In genomic region chr6:149683256-149683860, GRCh38 we compare ENCODE assay signal across 20 cellular contexts. TPM values are rescaled to one million over a fixed set of nuclear protein-coding genes. Genes with fewer than 3 reads are reported as not detected.
A peak's percentile ranks its signal among the peaks of the same experiment; 100 is the strongest.
DNase-seq lines count a peak whose midpoint lies in the region; FAIRE-seq and TF ChIP-seq lines count a peak whose summit lies in the region.
"Had no signal": no experiment of that assay in that cellular context is flagged by ENCODE, and none has a peak within 500 bp of the region (broad histone marks: within the 10 kb centered on the region; RNA-seq: fewer than 3 reads in every experiment).

No MANE protein-coding gene starts in this region.

- FAIRE-seq in D721Med (lab: Jason Lieb, UNC): peak; percentile 96
- FAIRE-seq in H1 (lab: Jason Lieb, UNC): no peak
- FAIRE-seq: astrocyte had no signal

- TF ChIP-seq CTCF in D721Med (IDR thresholded peaks at IDR 0.05; ENCODE audit: insufficient read depth, missing control alignments): peak; percentile 22
- no peak for TF ChIP-seq CTCF in H1 (IDR thresholded peaks at IDR 0.05; ENCODE audit: control extremely low read depth in 1 of 3, insufficient read depth in 1 of 3, low read depth in 1 of 3, low read length in 3 of 3)

- TF ChIP-seq POLR2A in H1 (IDR thresholded peaks at IDR 0.05; ENCODE audit: control extremely low read depth in 1 of 2, low read depth in 2 of 2, low read length in 2 of 2): no peak

- no peaks in the 10 kb centered on the region for H3K9me3 ChIP-seq in H1 (ENCODE audit: insufficient read depth in 2 of 2, low read depth in 1 of 2, low read length in 1 of 2)
- H3K9me3 ChIP-seq in muscle layer of duodenum (ENCODE audit: control insufficient read depth in 1 of 2, low read length in 2 of 2): no peaks in the 10 kb centered on the region
- H3K9me3 ChIP-seq: BE2C, thoracic aorta had no signal

- H3K56ac ChIP-seq in H1 (replicated peaks; ENCODE audit: insufficient read length, low read depth, low read length): peak overlapping the region; percentile 12

- H2BK120ac ChIP-seq in H1 (replicated peaks; ENCODE audit: low read depth, low read length): no peak overlapping the region

- H3K14ac ChIP-seq in H1 (ENCODE audit: insufficient read length): no peak overlapping the region

- TF ChIP-seq EP300 in H1 (IDR thresholded peaks at IDR 0.05; ENCODE audit: borderline replicate concordance in 1 of 2, low read depth in 2 of 2, low read length in 2 of 2): no peak

- no peaks in the 10 kb centered on the region for H3K79me1 ChIP-seq in H1 (ENCODE audit: low read depth, low read length)

- H3K4me1 ChIP-seq in H1 (replicated peaks in 1 of 4; ENCODE audit: control insufficient read depth in 3 of 4, insufficient read depth in 4 of 4, low read length in 3 of 4) (no peaks in the 10 kb centered on the region; a peak in 1 of 7 replicates), muscle layer of duodenum (ENCODE audit: control insufficient read depth in 1 of 2, insufficient read depth in 2 of 2, low read length in 2 of 2) (peaks cover 0 to 5% of the 10 kb centered on the region in 2 donors)
- H3K4me1 ChIP-seq: BE2C had no signal

- H3K4ac ChIP-seq in H1 (replicated peaks; ENCODE audit: insufficient read length, low read depth, low read length): no peak overlapping the region

- H3K27ac ChIP-seq in H1 (ENCODE audit: low read depth, low read length) (no peak overlapping the region), muscle layer of duodenum (ENCODE audit: low read length) (peak overlapping the region; percentile 84)
- H3K27ac ChIP-seq: epithelial cell of prostate had no signal

- no peak overlapping the region for H3K23ac ChIP-seq in H1 (ENCODE audit: insufficient read length)

- 96% methylated on average over 4 of the region's 4 CpGs; no CpG with 5 or more reads in 1 of the 2 experiments for WGBS in H1 (ENCODE audit: extremely low coverage in 1 of 2, insufficient coverage in 1 of 2, insufficient read length in 1 of 2, insufficient replicate concordance in 2 of 2, low coverage in 1 of 2, low lambda C conversion rate in 2 of 2, missing lambda C conversion rate in 1 of 2), 2 experiments

- no peak overlapping the region for H3K4me3 ChIP-seq in H1 (ENCODE audit: extremely low read depth in 1 of 4, insufficient read depth in 2 of 4, low read depth in 3 of 4, low read length in 4 of 4)
- H3K4me3 ChIP-seq in muscle layer of duodenum (ENCODE audit: low read depth in 1 of 2, low read length in 2 of 2): no peak overlapping the region
- H3K4me3 ChIP-seq: smooth muscle cell, thoracic aorta had no signal

- H4K91ac ChIP-seq in H1 (replicated peaks; ENCODE audit: insufficient read length, low read length): no peak overlapping the region

- H3K36me3 ChIP-seq in H1 (ENCODE audit: control insufficient read depth in 2 of 4, insufficient read depth in 4 of 4, low read length in 3 of 4): peaks cover 0 to 33% (median 17%) of the 10 kb centered on the region in 4 experiments; a peak in 6 of 8 replicates
- H3K36me3 ChIP-seq in muscle layer of duodenum (ENCODE audit: control insufficient read depth in 1 of 2, insufficient read depth in 2 of 2, low read length in 2 of 2): peaks cover 21 to 26% of the 10 kb centered on the region in 2 donors

- H2AFZ ChIP-seq in H1 (ENCODE audit: low read length): no peak overlapping the region

- no peak overlapping the region for H4K5ac ChIP-seq in H1 (ENCODE audit: insufficient read length, low read depth, low read length)

- no peak overlapping the region for H2BK5ac ChIP-seq in H1 (ENCODE audit: low read depth, low read length)

- no peak overlapping the region for H2BK20ac ChIP-seq in H1 (ENCODE audit: low read length)

- POLR2A ChIA-PET in H1 (lab: Charles Lee; ENCODE audit: partially characterized antibody): interaction anchor here (0.8 to 1.2 kb wide), 3 partner anchors 11 to 63 kb away, joined by 3 to 4 read pairs (median 4); partner anchors contain the start of gene NUP43

- no peak for DNase-seq in D721Med (ENCODE audit: insufficient read length, low spot score)
- DNase-seq in NCI-H2171 (lab: John Stamatoyannopoulos, UW): peak; percentile 68
- no peak for DNase-seq in H1 (ENCODE audit: low read depth in 1 of 2, low spot score in 2 of 2)
- no peak for DNase-seq in NK-92 (lab: John Stamatoyannopoulos, UW; ENCODE audit: unreplicated experiment)
- DNase-seq in NCI-H526 (lab: John Stamatoyannopoulos, UW): no peak
- no peak for DNase-seq in midbrain (lab: John Stamatoyannopoulos, UW)
- no peak for DNase-seq in NCI-H1436 (lab: John Stamatoyannopoulos, UW)
- DNase-seq: activated CD4-positive, alpha-beta T cell treated with anti-CD3 and anti-CD28 coated beads for 1 hour; BE2C; cortex of kidney; DND-41; NCI-H1105; nucleus accumbens; SHP77; T-helper 2 cell had no signal

- peaks cover 0 to 7% of the 10 kb centered on the region in 2 experiments for H4K20me1 ChIP-seq in H1 (replicated peaks in 1 of 2; ENCODE audit: control insufficient read depth in 1 of 2, insufficient read depth in 2 of 2, low read length in 2 of 2)

- CTCF ChIA-PET in H1 (lab: Charles Lee; ENCODE audit: partially characterized antibody): interaction anchor here (0.5 to 1.3 kb wide), 3 partner anchors 10 to 527 kb away, joined by 4 to 6 read pairs (median 4); no protein-coding TSS in a partner anchor

- no peak overlapping the region for H3K18ac ChIP-seq in H1 (ENCODE audit: extremely low read depth, low read length)

- H3K27me3 ChIP-seq in H1 (replicated peaks in 1 of 4; ENCODE audit: control insufficient read depth in 3 of 4, extremely low read depth in 1 of 4, insufficient read depth in 3 of 4, low read length in 3 of 4): no peaks in the 10 kb centered on the region
- no peaks in the 10 kb centered on the region for H3K27me3 ChIP-seq in muscle layer of duodenum (ENCODE audit: low read depth, low read length)
- H3K27me3 ChIP-seq: BE2C had no signal

- H2BK15ac ChIP-seq in H1 (ENCODE audit: low read length): no peak overlapping the region

- peaks cover 0 to 11% of the 10 kb centered on the region in 2 experiments; a peak in 1 of 4 replicates for H3K79me2 ChIP-seq in H1 (ENCODE audit: control insufficient read depth in 1 of 2, insufficient read depth in 2 of 2, low read length in 2 of 2)

- no peak overlapping the region for H3K4me2 ChIP-seq in H1 (ENCODE audit: insufficient read depth in 1 of 2, low read depth in 2 of 2, low read length in 2 of 2)
- H3K4me2 ChIP-seq: smooth muscle cell had no signal

- no peak for TF ChIP-seq RAD21 in H1 (IDR thresholded peaks at IDR 0.05 in 1 of 2, conservative IDR thresholded peaks at IDR 0.05 in 1 of 2; ENCODE audit: low read depth in 2 of 2, low read length in 2 of 2)

- no peak overlapping the region for H2AK5ac ChIP-seq in H1 (ENCODE audit: low read depth, low read length)

- H2BK12ac ChIP-seq in H1 (ENCODE audit: low read depth, low read length): no peak overlapping the region

- H3K9ac ChIP-seq in H1 (replicated peaks in 1 of 4; ENCODE audit: extremely low read depth in 1 of 4, low read depth in 3 of 4, low read length in 3 of 4): no peak overlapping the region

- no peak overlapping the region for H4K8ac ChIP-seq in H1 (ENCODE audit: extremely low read depth, insufficient read depth, low read length)

- no peaks in the 10 kb centered on the region for H3K23me2 ChIP-seq in H1 (ENCODE audit: low read depth, low read length)

TF ChIP-seq in H1, 55 proteins besides CTCF, POLR2A, EP300 and RAD21:
- TF ChIP-seq SIN3A (conservative IDR thresholded peaks at IDR 0.05 in 1 of 2, IDR thresholded peaks at IDR 0.05 in 1 of 2; ENCODE audit: low read depth in 1 of 2, low read length in 2 of 2): no peak
- no peak for TF ChIP-seq TEAD4 (IDR thresholded peaks at IDR 0.05; ENCODE audit: low read depth, low read length)
- TF ChIP-seq JUN (IDR thresholded peaks at IDR 0.05; ENCODE audit: low read depth, low read length): no peak
- no peak for TF ChIP-seq SP1 (IDR thresholded peaks at IDR 0.05; ENCODE audit: low read depth, low read length)
- TF ChIP-seq SIRT6 (IDR thresholded peaks at IDR 0.05; ENCODE audit: low read length): no peak
- no peak for TF ChIP-seq GTF2F1 (IDR thresholded peaks at IDR 0.05; ENCODE audit: borderline replicate concordance, low read depth, low read length)
- no peak for TF ChIP-seq YY1 (IDR thresholded peaks at IDR 0.05; ENCODE audit: low read depth, low read length)
- no peak for TF ChIP-seq KDM5A (IDR thresholded peaks at IDR 0.05; ENCODE audit: low read length)
- TF ChIP-seq SP2 (IDR thresholded peaks at IDR 0.05; ENCODE audit: low read length): no peak
- TF ChIP-seq SRF (IDR thresholded peaks at IDR 0.05; ENCODE audit: low read depth, low read length): no peak
- no peak for TF ChIP-seq TCF12 (IDR thresholded peaks at IDR 0.05; ENCODE audit: low read depth, low read length)
- no peak for TF ChIP-seq CBX5 (IDR thresholded peaks at IDR 0.05; ENCODE audit: low read depth, low read length)
- TF ChIP-seq KDM1A (IDR thresholded peaks at IDR 0.05; ENCODE audit: borderline replicate concordance, low read length): no peak
- TF ChIP-seq GABPA (IDR thresholded peaks at IDR 0.05; ENCODE audit: borderline replicate concordance, insufficient read depth, low read length): no peak

RNA-seq across cellular contexts. Expression of gene LATS1, which starts 34.5 kb away (rescaled TPM):
- 20.3 and 21.7 TPM in 2 replicates for total RNA-seq in H1 (2021; fragmentation: NEBNext Ultra II Directional; extraction: Animal tissue kit (Norgen Biotek cat#: 25700))
- 5.9 and 8.9 TPM in 2 replicates for polyA plus RNA-seq in H1 (2011; rRNA removed)
- polyA plus RNA-seq in H1 (2011; cell fraction: cytosol; rRNA removed): 6.2 TPM
- polyA plus RNA-seq in H1 (2011; cell fraction: nucleus; rRNA removed): 10.2 TPM
- 6.7 to 9.4 TPM (median 8.9 TPM) in 4 replicates for polyA plus RNA-seq in H1 (2012, experiment 1 of 2)
- 0.73 TPM for polyA plus RNA-seq in H1 (2012, experiment 2 of 2)
- 9.2 TPM for polyA plus RNA-seq in H1 (2013, experiment 1 of 2)
- 8.6 TPM for polyA plus RNA-seq in H1 (2013, experiment 2 of 2)
- 25.7 and 31.0 TPM in 2 replicates for polyA minus RNA-seq in H1 (2011; rRNA and poly(A)+ RNA removed)
- polyA minus RNA-seq in H1 (2011; cell fraction: cytosol; rRNA and poly(A)+ RNA removed): 14.0 TPM
- polyA minus RNA-seq in H1 (2011; cell fraction: nucleus; rRNA and poly(A)+ RNA removed): 46.0 TPM

RNA-seq across cellular contexts. Expression of gene KATNA1, which starts 34.8 kb away (rescaled TPM):
- total RNA-seq in H1 (2021; fragmentation: NEBNext Ultra II Directional; extraction: Animal tissue kit (Norgen Biotek cat#: 25700)): 19.1 and 20.3 TPM in 2 replicates
- polyA plus RNA-seq in H1 (2011; rRNA removed): 7.3 and 7.6 TPM in 2 replicates
- polyA plus RNA-seq in H1 (2011; cell fraction: cytosol; rRNA removed): 12.9 TPM
- polyA plus RNA-seq in H1 (2011; cell fraction: nucleus; rRNA removed): 4.9 TPM
- 12.6 to 22.9 TPM (median 15.2 TPM) in 4 replicates for polyA plus RNA-seq in H1 (2012, experiment 1 of 2)
- 1.7 TPM for polyA plus RNA-seq in H1 (2012, experiment 2 of 2)
- polyA plus RNA-seq in H1 (2013, experiment 1 of 2): 18.0 TPM
- 18.7 TPM for polyA plus RNA-seq in H1 (2013, experiment 2 of 2)
- polyA minus RNA-seq in H1 (2011; rRNA and poly(A)+ RNA removed): 12.4 and 16.2 TPM in 2 replicates
- polyA minus RNA-seq in H1 (2011; cell fraction: cytosol; rRNA and poly(A)+ RNA removed): 11.7 TPM
- 10.7 TPM for polyA minus RNA-seq in H1 (2011; cell fraction: nucleus; rRNA and poly(A)+ RNA removed)
